ENCODE assay signal across 29 cellular contexts in genomic region chr18:52156166-52156565, GRCh38.
"Had no signal": no experiment of that assay in that cellular context is flagged by ENCODE, and none has a peak within 500 bp of the region (broad histone marks: within the 10 kb centered on the region; RNA-seq: fewer than 3 reads in every experiment).

No MANE protein-coding gene starts in this region.

- H3K36me3 ChIP-seq: left lung, lower lobe of right lung, neural progenitor cell, neutrophil, ovary, suprapubic skin, thoracic aorta, tibial artery, upper lobe of right lung had no signal

- H3K4me3 Mint-ChIP-seq: mesothelial cell of epicardium; naive B cell; natural killer cell; nephron progenitor cell; neural progenitor cell; stimulated activated effector memory CD8-positive, alpha-beta T cell treated with anti-CD3 and anti-CD28 coated beads, Interleukin-12 subunit alpha, Interleukin-12 subunit beta, amount 100 ng/mL, for 72 hours; stimulated activated naive CD8-positive, alpha-beta T cell treated with anti-CD3 and anti-CD28 coated beads, Interleukin-15, Interleukin-2, amounts not matched to agents 100 ng/mL and 50 ng/mL, for 24 hours had no signal

- H3K9me3 Mint-ChIP-seq: neural progenitor cell; stimulated activated effector memory CD8-positive, alpha-beta T cell treated with anti-CD3 and anti-CD28 coated beads, Interleukin-12 subunit alpha, Interleukin-12 subunit beta, amount 100 ng/mL, for 72 hours; stimulated activated naive CD8-positive, alpha-beta T cell treated with anti-CD3 and anti-CD28 coated beads, Interleukin-15, Interleukin-2, amounts not matched to agents 100 ng/mL and 50 ng/mL, for 24 hours had no signal

- H3K4me2 ChIP-seq: neural progenitor cell had no signal

- H3K27me3 Mint-ChIP-seq: naive B cell; progenitor cell of endocrine pancreas; stimulated activated naive CD8-positive, alpha-beta T cell treated with anti-CD3 and anti-CD28 coated beads, Interleukin-15, Interleukin-2, amounts not matched to agents 100 ng/mL and 50 ng/mL, for 24 hours had no signal

- H3K27ac Mint-ChIP-seq: mesothelial cell of epicardium; naive B cell; natural killer cell; nephron progenitor cell; neural progenitor cell; progenitor cell of endocrine pancreas; stimulated activated effector memory CD8-positive, alpha-beta T cell treated with anti-CD3 and anti-CD28 coated beads, Interleukin-12 subunit alpha, Interleukin-12 subunit beta, amount 100 ng/mL, for 72 hours; stimulated activated naive CD8-positive, alpha-beta T cell treated with anti-CD3 and anti-CD28 coated beads, Interleukin-15, Interleukin-2, amounts not matched to agents 100 ng/mL and 50 ng/mL, for 24 hours had no signal

- H3K27me3 ChIP-seq: left lung, neural progenitor cell, neutrophil, ovary, suprapubic skin, tibial artery, upper lobe of right lung had no signal

- H3K36me3 Mint-ChIP-seq: mesothelial cell of epicardium; naive B cell; natural killer cell; neural progenitor cell; stimulated activated effector memory CD8-positive, alpha-beta T cell treated with anti-CD3 and anti-CD28 coated beads, Interleukin-12 subunit alpha, Interleukin-12 subunit beta, amount 100 ng/mL, for 72 hours had no signal

- H3K9ac ChIP-seq: neural progenitor cell had no signal

- H2AFZ ChIP-seq: neural progenitor cell had no signal

- H3K4me1 ChIP-seq: left lung, lower lobe of right lung, neural progenitor cell, suprapubic skin, tibial artery, upper lobe of right lung had no signal

- FAIRE-seq: kidney, urothelium cell line had no signal

- H3K9me3 ChIP-seq: left lung, lower lobe of right lung, neutrophil, ovary, thoracic aorta, tibial artery, upper lobe of right lung had no signal

- H3K4me3 ChIP-seq: left lung, lower lobe of right lung, neural progenitor cell, ovary, skin epidermis, suprapubic skin, thoracic aorta, tibial artery, upper lobe of right lung had no signal

- H3K4me1 Mint-ChIP-seq: mesothelial cell of epicardium; natural killer cell; nephron progenitor cell; stimulated activated effector memory CD8-positive, alpha-beta T cell treated with anti-CD3 and anti-CD28 coated beads, Interleukin-12 subunit alpha, Interleukin-12 subunit beta, amount 100 ng/mL, for 72 hours had no signal

- ATAC-seq: left colon; left lung; lower lobe of right lung; natural killer cell; right cardiac atrium; sciatic nerve; stimulated activated effector memory CD8-positive, alpha-beta T cell treated with anti-CD3 and anti-CD28 coated beads, Interleukin-12 subunit alpha, Interleukin-12 subunit beta, amount 100 ng/mL, for 72 hours; upper lobe of right lung had no signal

- DNase-seq: hippocampal formation; kidney; left colon; left lung; lower lobe of right lung; mesendoderm; naive B cell; natural killer cell; nephron progenitor cell; occipital lobe; ovary; retina; right cardiac atrium; stimulated activated CD4-positive, alpha-beta T cell treated with anti-CD3 and anti-CD28 coated beads, Interleukin-4, amount 100 ng/mL, for 24 hours; stimulated activated naive CD4-positive, alpha-beta T cell; tibial artery; trophoblast cell; upper lobe of right lung had no signal

- H3K27ac ChIP-seq: left lung, lower lobe of right lung, neural progenitor cell, neutrophil, ovary, skin epidermis, suprapubic skin, thoracic aorta, tibial artery, upper lobe of right lung had no signal
